ENCODE assay signal across 11 cellular contexts in the genomic region with DNA sequence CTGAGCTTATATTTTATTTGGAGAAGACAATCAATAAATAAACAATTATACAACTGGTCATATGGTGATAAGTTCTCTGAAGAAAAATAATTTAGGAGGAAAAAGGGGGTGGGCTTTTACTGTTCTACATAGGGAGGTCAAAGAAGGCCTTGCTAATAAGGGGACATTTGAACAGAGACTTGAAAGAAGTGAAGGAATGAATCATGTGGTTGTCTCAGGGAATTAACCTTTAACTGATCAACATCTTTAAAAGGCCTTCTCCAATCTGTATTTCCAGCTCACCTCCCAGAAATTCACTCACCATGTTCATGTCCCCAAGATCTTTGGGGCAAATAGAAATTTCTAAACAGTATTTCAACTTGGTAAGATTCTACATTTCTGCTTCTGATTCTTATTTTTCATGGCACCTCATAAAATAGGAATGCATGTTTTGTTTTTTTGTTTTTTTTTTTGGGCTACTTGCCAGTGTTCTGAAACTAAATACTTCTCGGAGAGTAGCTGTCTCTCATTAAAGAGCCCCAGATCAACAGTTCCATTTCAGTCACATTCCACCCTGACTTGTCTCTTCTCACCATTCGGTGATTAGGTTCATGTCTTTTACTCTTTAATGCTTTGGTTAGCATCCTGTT. TPM values are rescaled to one million over a fixed set of nuclear protein-coding genes. Genes with fewer than 3 reads are reported as not detected.
DNase-seq lines count a peak whose midpoint lies in the region; ATAC-seq and TF ChIP-seq lines count a peak whose summit lies in the region.
"Had no signal": no experiment of that assay in that cellular context is flagged by ENCODE, and none has a peak within 500 bp of the region (broad histone marks: within the 10 kb centered on the region; RNA-seq: fewer than 3 reads in every experiment).

No MANE protein-coding gene starts in this region.

- no peaks in the 10 kb centered on the region for H3K79me2 ChIP-seq in fibroblast of lung (ENCODE audit: control insufficient read depth, insufficient read depth, low read length)

- H3K9ac ChIP-seq in fibroblast of lung (ENCODE audit: insufficient read depth, low read length): no peak overlapping the region

- DNase-seq in EL (peak; percentile 68), RWPE2 (ENCODE audit: low spot score) (no peak), fibroblast of lung (ENCODE audit: low read depth in 2 of 2) (peak; percentile 41 to 51), sigmoid colon (no peak), SW480 (ENCODE audit: low spot score) (no peak), HuH-7 (ENCODE audit: low spot score) (no peak), NCI-H1436 treated with DMSO at 0.1 percent for 48 hours (lab: John Stamatoyannopoulos, UW) (no peak)
- no peak for DNase-seq in activated T-helper 1 cell treated with anti-CD3 and anti-CD28 coated beads, Interleukin-12 subunit alpha, Interleukin-12 subunit beta, Interleukin-2, Interleukin-4 antibody, amounts not matched to agents 30 ng/mL and 10 ng/mL and 1 ng/mL, durations not matched to agents 14 hours and 24 hours and 36 hours (ENCODE audit: low spot score)
- DNase-seq: activated gamma-delta T cell treated with Interleukin-2 at 50 U/mL for 16 hours, NCI-H526 treated with DMSO at 0.1 percent for 48 hours had no signal

- H3K27me3 ChIP-seq in RWPE2 (ENCODE audit: insufficient read depth, poor library complexity, severe bottlenecking) (no peaks in the 10 kb centered on the region), fibroblast of lung (ENCODE audit: control insufficient read depth, insufficient read depth, low read length) (no peaks in the 10 kb centered on the region), sigmoid colon (no peaks in the 10 kb centered on the region)

- 70 to 75% methylated on average over 2 of the region's 2 CpGs for WGBS in sigmoid colon, 2 donors

- TF ChIP-seq POLR2A in sigmoid colon (IDR thresholded peaks at IDR 0.05): no peak

- no peaks in the 10 kb centered on the region for H3K9me3 Mint-ChIP-seq in activated T-helper 1 cell treated with anti-CD3 and anti-CD28 coated beads, Interleukin-12 subunit alpha, Interleukin-12 subunit beta, Interleukin-2, Interleukin-4 antibody, amounts not matched to agents 30 ng/mL and 10 ng/mL and 1 ng/mL, durations not matched to agents 14 hours and 24 hours and 36 hours

- no peaks in the 10 kb centered on the region for H3K27me3 Mint-ChIP-seq in activated T-helper 1 cell treated with anti-CD3 and anti-CD28 coated beads, Interleukin-12 subunit alpha, Interleukin-12 subunit beta, Interleukin-2, Interleukin-4 antibody, amounts not matched to agents 30 ng/mL and 10 ng/mL and 1 ng/mL, durations not matched to agents 14 hours and 24 hours and 36 hours (ENCODE audit: insufficient read depth)

- H3K4me1 Mint-ChIP-seq in activated T-helper 1 cell treated with anti-CD3 and anti-CD28 coated beads, Interleukin-12 subunit alpha, Interleukin-12 subunit beta, Interleukin-2, Interleukin-4 antibody, amounts not matched to agents 30 ng/mL and 10 ng/mL and 1 ng/mL, durations not matched to agents 14 hours and 24 hours and 36 hours (ENCODE audit: low read depth): peaks cover 49% of the 10 kb centered on the region

- TF ChIP-seq CTCF in RWPE2 (IDR thresholded peaks at IDR 0.05; ENCODE audit: poor library complexity, severe bottlenecking): no peak
- TF ChIP-seq CTCF in fibroblast of lung (conservative IDR thresholded peaks at IDR 0.05 in 1 of 2, IDR thresholded peaks at IDR 0.05 in 1 of 2; ENCODE audit: low read depth in 1 of 2, low read length in 2 of 2): no peak
- no peak for TF ChIP-seq CTCF in sigmoid colon (IDR thresholded peaks at IDR 0.05)

- H3K36me3 ChIP-seq in RWPE2 (ENCODE audit: low read depth) (no peaks in the 10 kb centered on the region; the same call in 1 of the 2 replicates), fibroblast of lung (ENCODE audit: control insufficient read depth, insufficient read depth, low read length) (no peaks in the 10 kb centered on the region), sigmoid colon (no peaks in the 10 kb centered on the region)

- no peaks in the 10 kb centered on the region for H3K9me3 ChIP-seq in RWPE2 (ENCODE audit: severe bottlenecking)
- H3K9me3 ChIP-seq in fibroblast of lung (ENCODE audit: control insufficient read depth, insufficient read depth, low read depth, low read length): no peaks in the 10 kb centered on the region
- no peaks in the 10 kb centered on the region for H3K9me3 ChIP-seq in sigmoid colon

- H3K36me3 Mint-ChIP-seq in activated T-helper 1 cell treated with anti-CD3 and anti-CD28 coated beads, Interleukin-12 subunit alpha, Interleukin-12 subunit beta, Interleukin-2, Interleukin-4 antibody, amounts not matched to agents 30 ng/mL and 10 ng/mL and 1 ng/mL, durations not matched to agents 14 hours and 24 hours and 36 hours (ENCODE audit: low read depth): peaks cover 16% of the 10 kb centered on the region

- no peak overlapping the region for H2AFZ ChIP-seq in fibroblast of lung (ENCODE audit: low read length)

- no peaks in the 10 kb centered on the region for H4K20me1 ChIP-seq in fibroblast of lung (ENCODE audit: control insufficient read depth, extremely low read depth, insufficient read depth, low read length)

- H3K27ac ChIP-seq in RWPE2 (ENCODE audit: poor library complexity, severe bottlenecking): peak overlapping the region; percentile 26
- no peak overlapping the region for H3K27ac ChIP-seq in fibroblast of lung (ENCODE audit: insufficient read depth, low read length)
- H3K27ac ChIP-seq in sigmoid colon: peak overlapping the region in 3 of 4 donors; percentile 24 to 49 (median 47)

- no peak overlapping the region for H3K27ac Mint-ChIP-seq in activated T-helper 1 cell treated with anti-CD3 and anti-CD28 coated beads, Interleukin-12 subunit alpha, Interleukin-12 subunit beta, Interleukin-2, Interleukin-4 antibody, amounts not matched to agents 30 ng/mL and 10 ng/mL and 1 ng/mL, durations not matched to agents 14 hours and 24 hours and 36 hours

- H3K4me3 ChIP-seq in RWPE2 (ENCODE audit: severe bottlenecking): no peak overlapping the region
- H3K4me3 ChIP-seq in fibroblast of lung (replicated peaks in 1 of 4; ENCODE audit: control extremely low read depth in 1 of 4, insufficient read depth in 1 of 4, low read depth in 3 of 4, low read length in 4 of 4): no peak overlapping the region
- no peak overlapping the region for H3K4me3 ChIP-seq in sigmoid colon
- H3K4me3 ChIP-seq: K562 had no signal

- H3K4me1 ChIP-seq in RWPE2 (ENCODE audit: insufficient read depth, poor library complexity, severe bottlenecking) (peaks cover 22% of the 10 kb centered on the region), fibroblast of lung (ENCODE audit: control insufficient read depth, extremely low read depth, insufficient read depth, low read length) (peaks cover 2% of the 10 kb centered on the region), sigmoid colon (peaks cover 0 to 22% (median 15%) of the 10 kb centered on the region in 4 donors)

- no peak for ATAC-seq in RWPE2 (ENCODE audit: low read depth)
- ATAC-seq: K562 had no signal

- TF ChIP-seq EP300 in sigmoid colon (IDR thresholded peaks at IDR 0.05): no peak

- intact Hi-C loops in sigmoid colon (cut with DNase I): no loop called here
- intact Hi-C loops in activated T-helper 1 cell treated with anti-CD3 and anti-CD28 coated beads, Interleukin-12 subunit alpha, Interleukin-12 subunit beta, Interleukin-2, Interleukin-4 antibody, amounts not matched to agents 30 ng/mL and 10 ng/mL and 1 ng/mL, durations not matched to agents 14 hours and 24 hours and 36 hours (cut with micrococcal nuclease): no loop called here

- H3K4me3 Mint-ChIP-seq in activated T-helper 1 cell treated with anti-CD3 and anti-CD28 coated beads, Interleukin-12 subunit alpha, Interleukin-12 subunit beta, Interleukin-2, Interleukin-4 antibody, amounts not matched to agents 30 ng/mL and 10 ng/mL and 1 ng/mL, durations not matched to agents 14 hours and 24 hours and 36 hours: no peak overlapping the region

- H3K4me2 ChIP-seq in fibroblast of lung (ENCODE audit: extremely low read depth, insufficient read depth, low read length): peak overlapping the region; percentile 17

RNA-seq across cellular contexts. Expression of gene LPAR6, which starts 19.2 kb away (rescaled TPM):
- total RNA-seq in fibroblast of lung: 4.9 and 7.6 TPM in 2 replicates
- polyA plus RNA-seq in fibroblast of lung: 3.6 and 6.8 TPM in 2 replicates
- 3.0 and 4.6 TPM in 2 replicates for polyA plus RNA-seq in fibroblast of lung (2012)
- 0.44 TPM in 1 of 2 replicates, not detected in the other for polyA minus RNA-seq in fibroblast of lung (ENCODE audit: low replicate concordance)
- total RNA-seq in sigmoid colon: 10 to 100 TPM; 11.5 to 24.2 (median 15.0) TPM
- 10 to 100 TPM; 11.4 to 16.2 (median 15.0) TPM for polyA plus RNA-seq in sigmoid colon
- total RNA-seq in activated T-helper 1 cell treated with anti-CD3 and anti-CD28 coated beads, Interleukin-12 subunit alpha, Interleukin-12 subunit beta, Interleukin-2, Interleukin-4 antibody, amounts not matched to agents 30 ng/mL and 10 ng/mL and 1 ng/mL, durations not matched to agents 14 hours and 24 hours and 36 hours: 4.9 and 5.4 TPM in 2 replicates

Comparison
In these comparisons a context has a peak if more than half of its experiments do, and no peak if none do; other contexts are left out.
1. DNase-seq: peak in EL (single experiment) and fibroblast of lung (2 of 2); none in RWPE2 (single experiment), sigmoid colon (single experiment), activated T-helper 1 cell treated with anti-CD3 and anti-CD28 coated beads, Interleukin-12 subunit alpha, Interleukin-12 subunit beta, Interleukin-2, Interleukin-4 antibody, amounts not matched to agents 30 ng/mL and 10 ng/mL and 1 ng/mL, durations not matched to agents 14 hours and 24 hours and 36 hours (single experiment), SW480 (single experiment), HuH-7 (single experiment) and NCI-H1436 treated with DMSO at 0.1 percent for 48 hours (single experiment).